ENCODE assay signal across 25 cellular contexts in genomic region chr20:43533060-43533459, GRCh38. TPM values are rescaled to one million over a fixed set of nuclear protein-coding genes. Genes with fewer than 3 reads are reported as not detected.
DNase-seq lines count a peak whose midpoint lies in the region; ATAC-seq, FAIRE-seq and TF ChIP-seq lines count a peak whose summit lies in the region.
"Had no signal": no experiment of that assay in that cellular context is flagged by ENCODE, and none has a peak within 500 bp of the region (broad histone marks: within the 10 kb centered on the region; RNA-seq: fewer than 3 reads in every experiment).

No MANE protein-coding gene starts in this region.

- ATAC-seq in RWPE2 (ENCODE audit: low read depth), result no peak
- no peak for ATAC-seq in HG02840 (IDR thresholded peaks at IDR 0.05; ENCODE audit: low FRiP score, unreplicated experiment)
- ATAC-seq: activated CD4-positive, CD25-positive, alpha-beta regulatory T cell treated with anti-CD3 and anti-CD28 coated beads, Interleukin-2, amount 50 U/mL, for 24 hours; K562; Panc1 had no signal

- no peaks in the 10 kb centered on the region for H3K4me1 ChIP-seq in RWPE2 (ENCODE audit: insufficient read depth, poor library complexity, severe bottlenecking)
- H3K4me1 ChIP-seq: esophagus muscularis mucosa had no signal

- no peak for TF ChIP-seq POLR2A in GM12892 (IDR thresholded peaks at IDR 0.05; ENCODE audit: low read depth, low read length)

- DNase-seq in GM03348 (ENCODE audit: low spot score) (peak; percentile 57), RWPE2 (ENCODE audit: low spot score) (peak; percentile 66), foreskin fibroblast (peak; percentile 11 to 50), superior temporal gyrus (ENCODE audit: extremely low spot score) (peak; percentile 24), GM12892 (ENCODE audit: insufficient read length) (no peak)
- no peak for DNase-seq in effector CD4-positive, alpha-beta T cell
- DNase-seq: activated CD4-positive, alpha-beta T cell treated with anti-CD3 and anti-CD28 coated beads, Interleukin-2, amount 50 U/mL, for 48 hours; activated naive CD4-positive, alpha-beta T cell treated with anti-CD3 and anti-CD28 coated beads, Interleukin-2, amount 10 ng/mL, durations not matched to agents 7 days and 5 days; CD4-positive, alpha-beta T cell; MG63; NCI-H1417 treated with DMSO at 0.1 percent for 48 hours; NCI-H2081 treated with DMSO at 0.1 percent for 48 hours; NCI-H226; NCI-H69; nephron progenitor cell; ovary; stimulated activated CD4-positive, alpha-beta T cell treated with anti-CD3 and anti-CD28 coated beads, Interleukin-2, amount 100 ng/mL, for 24 hours had no signal

- peaks cover 12% of the 10 kb centered on the region for H3K36me3 ChIP-seq in RWPE2 (ENCODE audit: low read depth)
- H3K36me3 ChIP-seq: MG63, ovary had no signal

- no peak for TF ChIP-seq CTCF in RWPE2 (IDR thresholded peaks at IDR 0.05; ENCODE audit: poor library complexity, severe bottlenecking)
- no peak for TF ChIP-seq CTCF in foreskin fibroblast (IDR thresholded peaks at IDR 0.05; ENCODE audit: low read depth, low read length)

- no peak for FAIRE-seq in GM12892 (lab: Jason Lieb, UNC)
- FAIRE-seq: bronchial epithelial cell, K562, keratinocyte had no signal

- H3K9me3 ChIP-seq in RWPE2 (ENCODE audit: severe bottlenecking), result no peaks in the 10 kb centered on the region
- H3K9me3 ChIP-seq: esophagus muscularis mucosa, MG63, ovary had no signal

- H3K4me3 ChIP-seq in RWPE2 (ENCODE audit: severe bottlenecking), result no peak overlapping the region
- H3K4me3 ChIP-seq in foreskin fibroblast (ENCODE audit: low read depth in 1 of 2, low read length in 2 of 2), result no peak overlapping the region
- H3K4me3 ChIP-seq: coronary artery, esophagus muscularis mucosa, K562, MG63, ovary had no signal

- H3K27ac ChIP-seq in RWPE2 (ENCODE audit: poor library complexity, severe bottlenecking), result no peak overlapping the region
- H3K27ac ChIP-seq: coronary artery, esophagus muscularis mucosa, ovary had no signal

- no peaks in the 10 kb centered on the region for H3K27me3 ChIP-seq in RWPE2 (ENCODE audit: insufficient read depth, poor library complexity, severe bottlenecking)
- H3K27me3 ChIP-seq: esophagus muscularis mucosa, MG63, ovary had no signal

RNA-seq across cellular contexts. Expression of gene L3MBTL1, which starts 25.6 kb away (rescaled TPM):
- 7.9 TPM for polyA plus RNA-seq in GM12892 (2012; ENCODE audit: missing spikeins)

RNA-seq across cellular contexts. Expression of gene SGK2, which starts 25.8 kb away (rescaled TPM):
- polyA plus RNA-seq in GM12892 (2012; ENCODE audit: missing spikeins), result 0.11 TPM

RNA-seq across cellular contexts. Expression of gene IFT52, which starts 57.7 kb away (rescaled TPM):
- 20.7 TPM for polyA plus RNA-seq in GM12892 (2012; ENCODE audit: missing spikeins)

Comparison
In these comparisons a context has a peak if more than half of its experiments do, and no peak if none do; other contexts are left out.
1. DNase-seq: peak in GM03348 (single experiment), RWPE2 (single experiment), foreskin fibroblast (2 of 2) and superior temporal gyrus (single experiment); none in GM12892 (single experiment) and effector CD4-positive, alpha-beta T cell (single experiment).